ENCODE assay signal across 8 cellular contexts in genomic region chr10:42933454-42934340, GRCh38.
DNase-seq lines count a peak whose midpoint lies in the region; ATAC-seq and TF ChIP-seq lines count a peak whose summit lies in the region.

No MANE protein-coding gene starts in this region.

- no peaks in the 10 kb centered on the region for H3K27me3 ChIP-seq in body of pancreas

- no peaks in the 10 kb centered on the region for H3K9me3 ChIP-seq in body of pancreas

- WGBS in body of pancreas, 2 donors, result 10 to 14% methylated on average over 15 to 57 of the region's 57 CpGs

- no peaks in the 10 kb centered on the region for H3K36me3 ChIP-seq in body of pancreas (replicated peaks in 1 of 2; ENCODE audit: insufficient read depth in 1 of 2, low read depth in 2 of 2)

- peak overlapping the region; percentile 80 for H3K4me3 Mint-ChIP-seq in type B pancreatic cell

- H3K36me3 Mint-ChIP-seq in type B pancreatic cell, result no peaks in the 10 kb centered on the region

- H3K27me3 Mint-ChIP-seq in type B pancreatic cell, result peaks cover 74% of the 10 kb centered on the region

- no peak overlapping the region for H3K4me3 ChIP-seq in body of pancreas

- H3K4me1 ChIP-seq in body of pancreas, result peaks cover 17% of the 10 kb centered on the region

- no peak for TF ChIP-seq POLR2A in body of pancreas (IDR thresholded peaks at IDR 0.05)

- peaks cover 4% of the 10 kb centered on the region for H3K4me1 Mint-ChIP-seq in type B pancreatic cell (ENCODE audit: unreplicated experiment)

- intact Hi-C loops in body of pancreas (cut with DNase I), result no loop called here

- DNase-seq in stimulated activated CD4-positive, alpha-beta T cell treated with anti-CD3 and anti-CD28 coated beads, Interleukin-12 subunit alpha, Interleukin-12 subunit beta, amount 100 ng/mL, for 4 hours, result peak; percentile 22
- DNase-seq in stimulated activated CD4-positive, alpha-beta T cell treated with anti-CD3 and anti-CD28 coated beads, Interleukin-1b, Interleukin-23, amount 100 ng/mL, for 48 hours, result no peak
- DNase-seq in body of pancreas (peak; percentile 44 to 67 (median 58)), left lobe of liver (ENCODE audit: low spot score) (peak; percentile 46), type B pancreatic cell (ENCODE audit: extremely low spot score, unreplicated experiment) (peak; percentile 67), SIG-M5 treated with dmso at 0.1 percent for 504 hours (lab: John Stamatoyannopoulos, UW; ENCODE audit: unreplicated experiment) (no peak), putamen (ENCODE audit: low spot score) (no peak)

- no peaks in the 10 kb centered on the region for H3K9me3 Mint-ChIP-seq in type B pancreatic cell

- H3K27ac Mint-ChIP-seq in type B pancreatic cell, result peak overlapping the region; percentile 55

- ATAC-seq in body of pancreas, result peak; percentile 43
- ATAC-seq in left lobe of liver, result peak; percentile 55
- no peak for ATAC-seq in HG03520 (IDR thresholded peaks at IDR 0.05; ENCODE audit: unreplicated experiment)

- no peak overlapping the region for H3K27ac ChIP-seq in body of pancreas

- no peak for TF ChIP-seq CTCF in body of pancreas (IDR thresholded peaks at IDR 0.05)
- no peak for TF ChIP-seq CTCF in type B pancreatic cell (conservative IDR thresholded peaks at IDR 0.05)

Comparison
In these comparisons a context has a peak if more than half of its experiments do, and no peak if none do; other contexts are left out.
1. DNase-seq: peak in stimulated activated CD4-positive, alpha-beta T cell treated with anti-CD3 and anti-CD28 coated beads, Interleukin-12 subunit alpha, Interleukin-12 subunit beta, amount 100 ng/mL, for 4 hours (single experiment), body of pancreas (4 of 4), left lobe of liver (single experiment) and type B pancreatic cell (single experiment); none in stimulated activated CD4-positive, alpha-beta T cell treated with anti-CD3 and anti-CD28 coated beads, Interleukin-1b, Interleukin-23, amount 100 ng/mL, for 48 hours (single experiment), SIG-M5 treated with dmso at 0.1 percent for 504 hours (single experiment) and putamen (single experiment).